ENCODE assay signal across 2 cellular contexts in the genomic region with DNA sequence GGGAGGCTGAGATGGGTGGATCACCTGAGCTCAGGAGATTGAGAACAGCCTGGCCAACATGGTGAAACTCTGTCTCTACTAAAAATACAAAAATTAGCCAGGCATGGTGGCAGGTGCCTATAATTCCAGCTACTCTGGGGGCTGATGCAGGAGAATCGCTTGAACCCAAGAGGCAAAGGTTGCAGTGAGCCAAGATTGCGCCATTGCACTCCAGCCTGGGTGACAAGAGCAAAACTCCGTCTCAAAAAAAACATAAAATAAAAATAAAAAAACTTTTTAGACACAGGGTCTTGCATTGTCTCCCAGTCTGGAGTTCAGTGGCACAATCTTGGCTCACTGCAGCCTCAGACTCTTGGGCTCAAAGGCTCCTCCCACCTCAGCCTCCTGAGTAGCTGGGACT. TPM values are rescaled to one million over a fixed set of nuclear protein-coding genes. Genes with fewer than 3 reads are reported as not detected.
DNase-seq lines count a peak whose midpoint lies in the region; ATAC-seq, FAIRE-seq and TF ChIP-seq lines count a peak whose summit lies in the region.
"Not testable (repeated sequence)": the region's sequence is repeated elsewhere in the genome, so short reads cannot be mapped to it uniquely, and the experiment has no call there.

No MANE protein-coding gene starts in this region.

- peaks cover 15% of the 10 kb centered on the region for H3K4me1 ChIP-seq in HepG2 (ENCODE audit: insufficient read depth, low read length)
- H3K4me1 ChIP-seq in liver (ENCODE audit: control insufficient read depth in 4 of 4, insufficient read depth in 4 of 4, low read length in 3 of 4), result not testable (repeated sequence)

- ATAC-seq in HepG2, result not testable (repeated sequence)

- BruUV-seq in HepG2 (replicated peaks; lab: Mats Ljungman, UMichigan), result not testable (repeated sequence)

- not testable (repeated sequence) for TF ChIP-seq EP300 in HepG2 (IDR thresholded peaks at IDR 0.05; ENCODE audit: low read depth in 2 of 2, low read length in 2 of 2); HepG2 (CRISPR knock-in tag; IDR thresholded peaks at IDR 0.05; ENCODE audit: borderline replicate concordance)

- in situ Hi-C loops in HepG2 (cut with HindIII; ENCODE audit: extremely low pct_ligation_motif_present, low pct_unique_long_range_greater_than_20kb), result loop anchor here (5.0 kb wide), 1 partner anchor 99 kb away; a partner anchor contains a TSS

- CTCF ChIA-PET in HepG2 (lab: Yijun Ruan, JAX; ENCODE audit: low intra/inter-chr PET ratio, low total read pairs), result interaction anchor here (3.2 kb wide), 1 partner anchor 93 kb away, joined by 28 read pairs; no protein-coding TSS in a partner anchor

- intact Hi-C loops in HepG2 (cut with micrococcal nuclease; ENCODE audit: unreplicated experiment), result not testable (repeated sequence)

- not testable (repeated sequence) for DNase-seq in HepG2 (ENCODE audit: low spot score)

- TF ChIP-seq RAD21 in HepG2 (CRISPR knock-in tag; IDR thresholded peaks at IDR 0.05); liver (IDR thresholded peaks at IDR 0.05): not testable (repeated sequence)

- not testable (repeated sequence) for H3K9ac ChIP-seq in HepG2 (ENCODE audit: insufficient read depth, low read depth, low read length); liver (ENCODE audit: low read depth in 1 of 2, low read length in 2 of 2)

- H3K36me3 ChIP-seq in HepG2 (replicated peaks in 1 of 2; ENCODE audit: control insufficient read depth in 1 of 2, insufficient read depth in 2 of 2, low read length in 2 of 2); liver (ENCODE audit: control insufficient read depth in 4 of 4, insufficient read depth in 3 of 4, low read depth in 1 of 4, low read length in 3 of 4): not testable (repeated sequence)

- H4K20me1 ChIP-seq in HepG2 (ENCODE audit: insufficient read depth, low read length), result not testable (repeated sequence)

- not testable (repeated sequence) for H3K4me3 ChIP-seq in HepG2 (replicated peaks in 1 of 3; ENCODE audit: insufficient read depth in 1 of 3, low read depth in 2 of 3, low read length in 3 of 3); liver (ENCODE audit: low read depth in 1 of 3, low read length in 3 of 3)

- not testable (repeated sequence) for H3K79me2 ChIP-seq in HepG2 (ENCODE audit: insufficient read depth, low read length)

- not testable (repeated sequence) for TF ChIP-seq CTCF in HepG2 (CRISPR knock-in tag; IDR thresholded peaks at IDR 0.05); liver (IDR thresholded peaks at IDR 0.05; ENCODE audit: low read depth, low read length, missing input control)

- POLR2A ChIA-PET in HepG2 (lab: Yijun Ruan, JAX), result not testable (repeated sequence)

- H3K9me3 ChIP-seq in HepG2 (ENCODE audit: low read length); liver (ENCODE audit: control insufficient read depth in 4 of 4, low read length in 3 of 4): not testable (repeated sequence)

- WGBS in HepG2 (ENCODE audit: low lambda C conversion rate), result 2% methylated on average over 3 of the region's 3 CpGs
- 60% methylated on average over 3 of the region's 3 CpGs for WGBS in liver

- not testable (repeated sequence) for TF ChIP-seq POLR2A in HepG2 (IDR thresholded peaks at IDR 0.05; ENCODE audit: insufficient read depth in 1 of 2, low read depth in 2 of 2, low read length in 2 of 2)

- H3K27me3 ChIP-seq in HepG2 (ENCODE audit: control insufficient read depth in 1 of 2, insufficient read depth in 2 of 2, low read length in 2 of 2); liver (ENCODE audit: control insufficient read depth in 4 of 4, insufficient read depth in 4 of 4, low read length in 3 of 4): not testable (repeated sequence)

- H3K27ac ChIP-seq in HepG2 (ENCODE audit: extremely low read length, insufficient read depth, low read length); liver (ENCODE audit: low read depth in 1 of 2, low read length in 2 of 2): not testable (repeated sequence)

- H3K4me2 ChIP-seq in HepG2 (ENCODE audit: low read depth, low read length), result not testable (repeated sequence)

- not testable (repeated sequence) for H2AFZ ChIP-seq in HepG2 (ENCODE audit: low read length)

- FAIRE-seq in HepG2 (lab: Jason Lieb, UNC), result not testable (repeated sequence)

RNA-seq across cellular contexts. Expression of a gene that starts 30.6 kb away (rescaled TPM):
- total RNA-seq in HepG2 (2016; rRNA removed; fragmentation: Illumina TruSeq; extraction: Trizol) (6.0 and 6.6 TPM in 2 replicates), liver (1 to 10 TPM; 4.6 to 6.5 TPM)
- 3.1 and 4.1 TPM in 2 replicates for total RNA-seq in HepG2 (2016; cell fraction: cytosol; rRNA removed; fragmentation: Illumina TruSeq; extraction: Trizol; ENCODE audit: low read depth)
- 6.0 and 6.4 TPM in 2 replicates for total RNA-seq in HepG2 (2016; cell fraction: insoluble cytoplasmic fraction; rRNA removed; fragmentation: Illumina TruSeq; extraction: Trizol)
- 5.7 and 6.1 TPM in 2 replicates for total RNA-seq in HepG2 (2016; cell fraction: membrane; rRNA removed; fragmentation: Illumina TruSeq; extraction: Trizol)
- total RNA-seq in HepG2 (2016; cell fraction: nucleus; rRNA removed; fragmentation: Illumina TruSeq; extraction: Trizol), result 2.9 and 4.1 TPM in 2 replicates
- polyA plus RNA-seq in HepG2 (2011; rRNA removed) (6.9 TPM in 2 replicates), liver (1 to 10 TPM; 2.5 to 4.8 TPM)
- polyA plus RNA-seq in HepG2 (2011; cell fraction: cytosol; rRNA removed), result 4.9 and 6.4 TPM in 2 replicates
- polyA plus RNA-seq in HepG2 (2011; cell fraction: nucleus; rRNA removed), result 3.8 and 4.0 TPM in 2 replicates
- 3.0 and 3.8 TPM in 2 replicates for polyA plus RNA-seq in HepG2 (2012)
- polyA plus RNA-seq in HepG2 (2016; cell fraction: cytosol; fragmentation: Illumina TruSeq; extraction: Trizol; ENCODE audit: low read depth), result 2.4 and 2.6 TPM in 2 replicates
- polyA plus RNA-seq in HepG2 (2016; cell fraction: insoluble cytoplasmic fraction; fragmentation: Illumina TruSeq; extraction: Trizol; ENCODE audit: low read depth), result 5.2 and 5.7 TPM in 2 replicates
- 3.5 and 3.9 TPM in 2 replicates for polyA plus RNA-seq in HepG2 (2016; cell fraction: membrane; fragmentation: Illumina TruSeq; extraction: Trizol; ENCODE audit: low read depth)
- 4.9 and 5.1 TPM in 2 replicates for polyA plus RNA-seq in HepG2 (2016; cell fraction: nucleus; fragmentation: Illumina TruSeq; extraction: Trizol; ENCODE audit: insufficient read depth, low read depth)
- 8.2 and 13.2 TPM in 2 replicates for polyA minus RNA-seq in HepG2 (2011; rRNA and poly(A)+ RNA removed; ENCODE audit: low replicate concordance)
- 3.2 and 6.0 TPM in 2 replicates for polyA minus RNA-seq in HepG2 (2011; cell fraction: cytosol; rRNA and poly(A)+ RNA removed)
- 1.5 and 2.1 TPM in 2 replicates for polyA minus RNA-seq in HepG2 (2011; cell fraction: nucleus; rRNA and poly(A)+ RNA removed)

RNA-seq across cellular contexts. Expression of a gene that starts 31.5 kb away (rescaled TPM):
- 18.5 and 24.8 TPM in 2 replicates for total RNA-seq in HepG2 (2016; rRNA removed; fragmentation: Illumina TruSeq; extraction: Trizol)
- total RNA-seq in HepG2 (2016; cell fraction: cytosol; rRNA removed; fragmentation: Illumina TruSeq; extraction: Trizol; ENCODE audit: low read depth), result 4.5 and 5.1 TPM in 2 replicates
- 16.4 and 24.3 TPM in 2 replicates for total RNA-seq in HepG2 (2016; cell fraction: insoluble cytoplasmic fraction; rRNA removed; fragmentation: Illumina TruSeq; extraction: Trizol)
- 10.5 and 11.1 TPM in 2 replicates for total RNA-seq in HepG2 (2016; cell fraction: membrane; rRNA removed; fragmentation: Illumina TruSeq; extraction: Trizol)
- 21.4 and 25.1 TPM in 2 replicates for total RNA-seq in HepG2 (2016; cell fraction: nucleus; rRNA removed; fragmentation: Illumina TruSeq; extraction: Trizol)
- polyA plus RNA-seq in HepG2 (2011; rRNA removed), result 10.5 and 16.7 TPM in 2 replicates
- 10.7 and 11.2 TPM in 2 replicates for polyA plus RNA-seq in HepG2 (2011; cell fraction: cytosol; rRNA removed)
- 26.1 and 29.6 TPM in 2 replicates for polyA plus RNA-seq in HepG2 (2011; cell fraction: nucleus; rRNA removed)
- 12.9 and 15.5 TPM in 2 replicates for polyA plus RNA-seq in HepG2 (2012)
- 1.1 and 1.3 TPM in 2 replicates for polyA plus RNA-seq in HepG2 (2016; cell fraction: cytosol; fragmentation: Illumina TruSeq; extraction: Trizol; ENCODE audit: low read depth)
- polyA plus RNA-seq in HepG2 (2016; cell fraction: insoluble cytoplasmic fraction; fragmentation: Illumina TruSeq; extraction: Trizol; ENCODE audit: low read depth), result 11.6 and 13.1 TPM in 2 replicates
- polyA plus RNA-seq in HepG2 (2016; cell fraction: membrane; fragmentation: Illumina TruSeq; extraction: Trizol; ENCODE audit: low read depth), result 2.6 and 2.7 TPM in 2 replicates
- polyA plus RNA-seq in HepG2 (2016; cell fraction: nucleus; fragmentation: Illumina TruSeq; extraction: Trizol; ENCODE audit: insufficient read depth, low read depth), result 31.1 and 36.4 TPM in 2 replicates
- 20.5 and 28.1 TPM in 2 replicates for polyA minus RNA-seq in HepG2 (2011; rRNA and poly(A)+ RNA removed; ENCODE audit: low replicate concordance)
- 10.0 and 10.2 TPM in 2 replicates for polyA minus RNA-seq in HepG2 (2011; cell fraction: cytosol; rRNA and poly(A)+ RNA removed)
- 14.4 and 26.1 TPM in 2 replicates for polyA minus RNA-seq in HepG2 (2011; cell fraction: nucleus; rRNA and poly(A)+ RNA removed)
- 10 to 100 TPM; 21.7 to 74.6 TPM for total RNA-seq in liver
- 10 to 100 TPM; 35.4 to 43.2 TPM for polyA plus RNA-seq in liver

RNA-seq across cellular contexts. Expression of a gene that starts 55.7 kb away (rescaled TPM):
- total RNA-seq in HepG2 (2016; rRNA removed; fragmentation: Illumina TruSeq; extraction: Trizol) (16.1 and 16.6 TPM in 2 replicates), liver (10 to 100 TPM in 1 of 2 donors, 1 to 10 TPM in 1; 4.9 to 14.3 TPM)
- 10.4 and 11.3 TPM in 2 replicates for total RNA-seq in HepG2 (2016; cell fraction: cytosol; rRNA removed; fragmentation: Illumina TruSeq; extraction: Trizol; ENCODE audit: low read depth)
- total RNA-seq in HepG2 (2016; cell fraction: insoluble cytoplasmic fraction; rRNA removed; fragmentation: Illumina TruSeq; extraction: Trizol), result 12.3 and 17.2 TPM in 2 replicates
- total RNA-seq in HepG2 (2016; cell fraction: membrane; rRNA removed; fragmentation: Illumina TruSeq; extraction: Trizol), result 21.5 and 21.9 TPM in 2 replicates
- 20.0 and 24.0 TPM in 2 replicates for total RNA-seq in HepG2 (2016; cell fraction: nucleus; rRNA removed; fragmentation: Illumina TruSeq; extraction: Trizol)
- polyA plus RNA-seq in HepG2 (2011; rRNA removed) (25.2 and 30.1 TPM in 2 replicates), liver (10 to 100 TPM in 1 of 2 donors, 1 to 10 TPM in 1; 6.7 to 11.2 TPM)
- polyA plus RNA-seq in HepG2 (2011; cell fraction: cytosol; rRNA removed), result 19.7 and 22.7 TPM in 2 replicates
- polyA plus RNA-seq in HepG2 (2011; cell fraction: nucleus; rRNA removed), result 108 and 126 TPM in 2 replicates
- polyA plus RNA-seq in HepG2 (2012), result 22.5 and 36.8 TPM in 2 replicates
- polyA plus RNA-seq in HepG2 (2016; cell fraction: cytosol; fragmentation: Illumina TruSeq; extraction: Trizol; ENCODE audit: low read depth), result 3.8 and 4.2 TPM in 2 replicates
- 24.1 and 30.7 TPM in 2 replicates for polyA plus RNA-seq in HepG2 (2016; cell fraction: insoluble cytoplasmic fraction; fragmentation: Illumina TruSeq; extraction: Trizol; ENCODE audit: low read depth)
- 16.7 and 17.4 TPM in 2 replicates for polyA plus RNA-seq in HepG2 (2016; cell fraction: membrane; fragmentation: Illumina TruSeq; extraction: Trizol; ENCODE audit: low read depth)
- 72.4 and 76.1 TPM in 2 replicates for polyA plus RNA-seq in HepG2 (2016; cell fraction: nucleus; fragmentation: Illumina TruSeq; extraction: Trizol; ENCODE audit: insufficient read depth, low read depth)
- 25.3 and 40.6 TPM in 2 replicates for polyA minus RNA-seq in HepG2 (2011; rRNA and poly(A)+ RNA removed; ENCODE audit: low replicate concordance)
- polyA minus RNA-seq in HepG2 (2011; cell fraction: cytosol; rRNA and poly(A)+ RNA removed), result 8.3 and 11.4 TPM in 2 replicates
- 25.0 and 25.4 TPM in 2 replicates for polyA minus RNA-seq in HepG2 (2011; cell fraction: nucleus; rRNA and poly(A)+ RNA removed)
